In the genomic region with DNA sequence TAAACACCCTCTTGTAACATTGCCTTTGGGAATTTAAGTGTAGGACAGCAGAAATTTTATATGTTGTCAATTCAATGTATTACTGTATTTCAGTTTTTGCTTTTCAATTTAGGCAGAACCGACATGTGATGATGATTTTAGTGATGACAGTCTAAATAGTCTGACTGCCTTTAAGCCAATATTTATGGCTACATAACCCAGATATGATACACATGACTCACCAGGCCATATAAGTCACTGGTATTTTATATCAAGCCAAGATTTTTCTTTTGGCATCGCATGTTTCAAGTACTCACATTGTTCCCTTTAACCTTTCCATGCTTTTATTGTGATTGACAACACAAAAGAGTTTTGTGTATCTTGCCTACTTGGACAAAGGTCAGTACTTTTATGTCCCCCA, we compare ENCODE assay signal across 21 cellular contexts. TPM values are rescaled to one million over a fixed set of nuclear protein-coding genes. Genes with fewer than 3 reads are reported as not detected.
DNase-seq lines count a peak whose midpoint lies in the region; ATAC-seq, FAIRE-seq and TF ChIP-seq lines count a peak whose summit lies in the region.
"Had no signal": no experiment of that assay in that cellular context is flagged by ENCODE, and none has a peak within 500 bp of the region (broad histone marks: within the 10 kb centered on the region; RNA-seq: fewer than 3 reads in every experiment).

No MANE protein-coding gene starts in this region.

- no peak overlapping the region for H3K27ac Mint-ChIP-seq in activated T-cell treated with anti-CD3 and anti-CD28 coated beads, Interleukin-2, amount 50 U/mL, for 72 hours
- H3K27ac Mint-ChIP-seq: CD4-positive, alpha-beta memory T cell had no signal

- no peaks in the 10 kb centered on the region for H3K4me1 Mint-ChIP-seq in activated T-cell treated with anti-CD3 and anti-CD28 coated beads, Interleukin-2, amount 50 U/mL, for 72 hours (ENCODE audit: low read depth)
- H3K4me1 Mint-ChIP-seq: CD4-positive, alpha-beta memory T cell had no signal

- H3K27me3 Mint-ChIP-seq in activated T-cell treated with anti-CD3 and anti-CD28 coated beads, Interleukin-2, amount 50 U/mL, for 72 hours (ENCODE audit: low read depth) = no peaks in the 10 kb centered on the region

- peak overlapping the region; percentile 46 for H3K27ac ChIP-seq in left ventricle myocardium inferior (replicated peaks)
- H3K27ac ChIP-seq: A549, BLaER1 had no signal

- H3K36me3 Mint-ChIP-seq in activated T-cell treated with anti-CD3 and anti-CD28 coated beads, Interleukin-2, amount 50 U/mL, for 72 hours (ENCODE audit: insufficient read depth in 2 of 2) = peaks cover 2 to 6% of the 10 kb centered on the region in 2 donors

- peaks cover 7 to 12% of the 10 kb centered on the region in 2 donors for H3K9me3 Mint-ChIP-seq in activated T-cell treated with anti-CD3 and anti-CD28 coated beads, Interleukin-2, amount 50 U/mL, for 72 hours

- no peak overlapping the region for H3K4me3 Mint-ChIP-seq in activated T-cell treated with anti-CD3 and anti-CD28 coated beads, Interleukin-2, amount 50 U/mL, for 72 hours
- H3K4me3 Mint-ChIP-seq: CD4-positive, alpha-beta memory T cell had no signal

- H3K4me3 ChIP-seq in bronchial epithelial cell (ENCODE audit: low read depth, low read length) (no peak overlapping the region), left ventricle myocardium inferior (no peak overlapping the region)
- H3K4me3 ChIP-seq: A549, BLaER1 had no signal

- H3K36me3 ChIP-seq in bronchial epithelial cell (ENCODE audit: control insufficient read depth, insufficient read depth, low read length) (no peaks in the 10 kb centered on the region), left ventricle myocardium inferior (no peaks in the 10 kb centered on the region)
- H3K36me3 ChIP-seq: BLaER1 had no signal

- peak; percentile 62 for DNase-seq in COLO829 (ENCODE audit: low spot score)
- peak; percentile 19 for DNase-seq in LHCN-M2 (ENCODE audit: low read depth)
- DNase-seq in bronchial epithelial cell (ENCODE audit: low read depth) = peak; percentile 17
- no peak for DNase-seq in left ventricle myocardium inferior
- no peak for DNase-seq in T-helper 1 cell
- no peak for DNase-seq in stimulated activated CD4-positive, alpha-beta T cell treated with anti-CD3 and anti-CD28 coated beads, Interleukin-12 subunit alpha, Interleukin-12 subunit beta, amount 100 ng/mL, for 4 hours
- no peak for DNase-seq in activated T-cell treated with anti-CD3 and anti-CD28 coated beads, Interleukin-2, amount 50 U/mL, for 72 hours
- no peak for DNase-seq in DMS53 treated with DMSO at 0.1 percent for 48 hours (lab: John Stamatoyannopoulos, UW; ENCODE audit: unreplicated experiment)
- DNase-seq: CD4-positive, alpha-beta memory T cell; DMS79; GOT3; KBM-7; NCI-H1105 treated with DMSO at 0.1 percent for 48 hours; NCI-H1694 treated with DMSO at 0.1 percent for 48 hours; NCI-H2227 treated with DMSO at 0.1 percent for 48 hours; NCI-H524 treated with DMSO at 0.1 percent for 48 hours; RPMI8226 had no signal

- TF ChIP-seq CTCF in bronchial epithelial cell (IDR thresholded peaks at IDR 0.05; ENCODE audit: insufficient read depth, low read length, severe bottlenecking) (no peak), left ventricle myocardium inferior (IDR thresholded peaks at IDR 0.05; ENCODE audit: borderline replicate concordance) (no peak)

- no peak for FAIRE-seq in bronchial epithelial cell (lab: Jason Lieb, UNC)
- FAIRE-seq: A549, GM12892, HepG2 had no signal

- H3K27me3 ChIP-seq in bronchial epithelial cell (ENCODE audit: control insufficient read depth, insufficient read depth, low read length) (no peaks in the 10 kb centered on the region), left ventricle myocardium inferior (ENCODE audit: low read depth) (no peaks in the 10 kb centered on the region)
- H3K27me3 ChIP-seq: BLaER1 had no signal

- ATAC-seq in activated T-cell treated with anti-CD3 and anti-CD28 coated beads, Interleukin-2, amount 50 U/mL, for 72 hours (replicated peaks in 1 of 2) = no peak
- ATAC-seq: A549, HepG2 had no signal

- peaks cover 21% of the 10 kb centered on the region for H3K9me3 ChIP-seq in left ventricle myocardium inferior (replicated peaks)
- H3K9me3 ChIP-seq: A549 had no signal

- intact Hi-C loops in left ventricle myocardium inferior (cut with micrococcal nuclease) = no loop called here

- H3K4me1 ChIP-seq in left ventricle myocardium inferior = peaks cover 16% of the 10 kb centered on the region
- H3K4me1 ChIP-seq: A549, BLaER1 had no signal

RNA-seq across cellular contexts. Expression of a gene that starts 13.6 kb away (rescaled TPM):
- 12.6 and 18.2 TPM in 2 replicates for total RNA-seq in LHCN-M2 (2014; rRNA removed)
- 17.0 TPM for polyA plus RNA-seq in LHCN-M2 (2012)
- total RNA-seq in bronchial epithelial cell = 30.6 and 35.5 TPM in 2 replicates
- 98.8 TPM for total RNA-seq in left ventricle myocardium inferior
- total RNA-seq in activated T-cell treated with anti-CD3 and anti-CD28 coated beads, Interleukin-2, amount 50 U/mL, for 72 hours = 10 to 100 TPM; 57.3 to 62.9 TPM

Comparison
In these comparisons a context has a peak if more than half of its experiments do, and no peak if none do; other contexts are left out.
1. DNase-seq: peak in COLO829 (single experiment), LHCN-M2 (single experiment) and bronchial epithelial cell (single experiment); none in left ventricle myocardium inferior (single experiment), T-helper 1 cell (0 of 5), stimulated activated CD4-positive, alpha-beta T cell treated with anti-CD3 and anti-CD28 coated beads, Interleukin-12 subunit alpha, Interleukin-12 subunit beta, amount 100 ng/mL, for 4 hours (single experiment), activated T-cell treated with anti-CD3 and anti-CD28 coated beads, Interleukin-2, amount 50 U/mL, for 72 hours (0 of 2) and DMS53 treated with DMSO at 0.1 percent for 48 hours (single experiment).